10 cellular contexts compared by ENCODE assay signal in genomic region chr12:102095677-102096263, GRCh38. TPM values are rescaled to one million over a fixed set of nuclear protein-coding genes. Genes with fewer than 3 reads are reported as not detected.
A peak's percentile ranks its signal among the peaks of the same experiment; 100 is the strongest.
DNase-seq lines count a peak whose midpoint lies in the region; ATAC-seq and TF ChIP-seq lines count a peak whose summit lies in the region.
"Had no signal": no experiment of that assay in that cellular context is flagged by ENCODE, and none has a peak within 500 bp of the region (broad histone marks: within the 10 kb centered on the region; RNA-seq: fewer than 3 reads in every experiment).

No MANE protein-coding gene starts in this region.

- peaks cover 8% of the 10 kb centered on the region for H3K36me3 Mint-ChIP-seq in T-helper 17 cell (ENCODE audit: low read depth)

- DNase-seq in ACHN: peak; percentile 60
- no peak for DNase-seq in GM10248 (ENCODE audit: extremely low spot score)
- peak; percentile 24 for DNase-seq in LHCN-M2 (ENCODE audit: low read depth)
- DNase-seq in T-helper 17 cell: no peak
- DNase-seq in iris pigment epithelial cell (ENCODE audit: low read depth): peak; percentile 43
- no peak for DNase-seq in iPS-NIHi11 (ENCODE audit: low spot score)
- no peak for DNase-seq in ascending aorta (ENCODE audit: low spot score in 2 of 2)

- H3K36me3 ChIP-seq in ascending aorta: peaks cover 5 to 9% of the 10 kb centered on the region in 2 donors

- ATAC-seq in T-helper 17 cell: peak; percentile 44
- no peak for ATAC-seq in HG02840 (IDR thresholded peaks at IDR 0.05; ENCODE audit: low FRiP score, unreplicated experiment)

- POLR2A ChIA-PET in GM10248 (lab: Yijun Ruan, JAX): no interaction called here

- H3K4me1 Mint-ChIP-seq in T-helper 17 cell: peaks cover 6% of the 10 kb centered on the region
- H3K4me1 Mint-ChIP-seq: central memory CD8-positive, alpha-beta T cell had no signal

- H3K9me3 ChIP-seq in T-helper 17 cell (ENCODE audit: control insufficient read depth, low read length, poor library complexity, severe bottlenecking) (no peaks in the 10 kb centered on the region), ascending aorta (no peaks in the 10 kb centered on the region)
- H3K9me3 ChIP-seq: HAP-1 had no signal

- intact Hi-C loops in ascending aorta (cut with DNase I): loop anchor here (10.0 kb wide), 1 partner anchor 669 kb away; no protein-coding TSS in a partner anchor

- no peak overlapping the region for H3K27ac Mint-ChIP-seq in T-helper 17 cell

- no peak overlapping the region for H3K4me3 Mint-ChIP-seq in T-helper 17 cell
- H3K4me3 Mint-ChIP-seq: central memory CD8-positive, alpha-beta T cell had no signal

- H3K4me1 ChIP-seq in ascending aorta: no peaks in the 10 kb centered on the region
- H3K4me1 ChIP-seq: HAP-1 had no signal

- H3K27ac ChIP-seq in ascending aorta: no peak overlapping the region

- no peaks in the 10 kb centered on the region for H3K27me3 ChIP-seq in ascending aorta

- in situ Hi-C loops in ACHN (cut with HindIII; ENCODE audit: low pct_ligation_motif_present, low pct_unique_long_range_greater_than_20kb, low sequenced_read_pairs): no loop called here

- H3K27me3 Mint-ChIP-seq in T-helper 17 cell: no peaks in the 10 kb centered on the region
- H3K27me3 Mint-ChIP-seq: central memory CD8-positive, alpha-beta T cell had no signal

- no peak overlapping the region for H3K4me3 ChIP-seq in ascending aorta
- H3K4me3 ChIP-seq: HAP-1 had no signal

- peak; percentile 65 for TF ChIP-seq CTCF in GM10248 (IDR thresholded peaks at IDR 0.05; ENCODE audit: control extremely low read depth, extremely low read depth, low read depth, missing control alignments)
- peak in 1 of 3 experiments; percentile 13 for TF ChIP-seq CTCF in ascending aorta (IDR thresholded peaks at IDR 0.05)

- CTCF ChIA-PET in GM10248 (lab: Yijun Ruan, JAX): interaction anchor here (0.6 to 2.0 kb wide), 33 partner anchors 9 to 721 kb away, joined by 3 to 10 read pairs (median 4); partner anchors contain the start of genes IGF1, NUP37 and PARPBP

RNA-seq across cellular contexts. Expression of gene NUP37, which starts 24.1 kb away (rescaled TPM):
- total RNA-seq in LHCN-M2 (2014; rRNA removed) (59.6 and 82.7 TPM in 2 replicates), T-helper 17 cell (10 to 100 TPM; 11.0 to 12.5 TPM), ascending aorta (66.9 TPM)
- 31.0 TPM for polyA plus RNA-seq in LHCN-M2 (2012)

RNA-seq across cellular contexts. Expression of gene PARPBP, which starts 24.2 kb away (rescaled TPM):
- total RNA-seq in LHCN-M2 (2014; rRNA removed) (30.1 and 31.7 TPM in 2 replicates), T-helper 17 cell (1 to 10 TPM; 2.8 to 3.4 TPM), ascending aorta (0.64 TPM)
- polyA plus RNA-seq in LHCN-M2 (2012): 6.1 TPM

RNA-seq across cellular contexts. Expression of gene WASHC3, which starts 34.0 kb away (rescaled TPM):
- total RNA-seq in LHCN-M2 (2014; rRNA removed) (67.2 and 96.4 TPM in 2 replicates), T-helper 17 cell (10 to 100 TPM; 27.8 to 37.6 TPM), ascending aorta (36.4 TPM)
- 66.6 TPM for polyA plus RNA-seq in LHCN-M2 (2012)

Comparison
In these comparisons a context has a peak if more than half of its experiments do, and no peak if none do; other contexts are left out.
1. DNase-seq: peak in ACHN (single experiment), LHCN-M2 (single experiment) and iris pigment epithelial cell (single experiment); none in GM10248 (single experiment), T-helper 17 cell (0 of 3), iPS-NIHi11 (single experiment) and ascending aorta (0 of 2).